In genomic region chr6:107638493-107638892, GRCh38 we compare ENCODE assay signal across 19 cellular contexts.
DNase-seq lines count a peak whose midpoint lies in the region; ATAC-seq, FAIRE-seq and TF ChIP-seq lines count a peak whose summit lies in the region.
"Had no signal": no experiment of that assay in that cellular context is flagged by ENCODE, and none has a peak within 500 bp of the region (broad histone marks: within the 10 kb centered on the region; RNA-seq: fewer than 3 reads in every experiment).

No MANE protein-coding gene starts in this region.

- RAD21 ChIA-PET in GM12878 (lab: Charles Lee; ENCODE audit: unreplicated experiment): interaction anchor here (1.1 kb wide), 1 partner anchor 23 kb away, joined by 3 read pairs; no protein-coding TSS in a partner anchor

- BruUV-seq in GM12878 (replicated peaks; lab: Mats Ljungman, UMichigan): no TSS peak

- peak overlapping the region; percentile 14 for H3K27ac Mint-ChIP-seq in stimulated activated naive B cell treated with anti-CD40 and anti-IgM and Interleukin-4, amounts not matched to agents 10 μg/mL and 1 μg/mL and 100 μg/mL, for 72 hours
- H3K27ac Mint-ChIP-seq: CD4-positive, CD25-positive, alpha-beta regulatory T cell; CD8-positive, alpha-beta T cell; GM23338; H9 had no signal

- WGBS in GM12878 (ENCODE audit: insufficient coverage, insufficient replicate concordance, low lambda C conversion rate, missing lambda C conversion rate): 52% methylated on average over 4 of the region's 4 CpGs

- no peaks in the 10 kb centered on the region for H3K9me3 Mint-ChIP-seq in stimulated activated naive B cell treated with anti-CD40 and anti-IgM and Interleukin-4, amounts not matched to agents 10 μg/mL and 1 μg/mL and 100 μg/mL, for 72 hours
- H3K9me3 Mint-ChIP-seq: CD8-positive, alpha-beta T cell; GM23338; H9 had no signal

- FAIRE-seq in GM12878 (lab: Jason Lieb, UNC): no peak
- no peak for FAIRE-seq in GM12892 (lab: Jason Lieb, UNC)
- FAIRE-seq: G401.6 had no signal

- no peak overlapping the region for H3K4me3 ChIP-seq in GM12878
- H3K4me3 ChIP-seq: BLaER1, GM23338 had no signal

- peaks cover 47 to 82% of the 10 kb centered on the region in 2 donors for H3K4me1 Mint-ChIP-seq in stimulated activated naive B cell treated with anti-CD40 and anti-IgM and Interleukin-4, amounts not matched to agents 10 μg/mL and 1 μg/mL and 100 μg/mL, for 72 hours
- H3K4me1 Mint-ChIP-seq: H9 had no signal

- no peak overlapping the region for H3K9ac ChIP-seq in GM12878 (ENCODE audit: control insufficient read depth, insufficient read depth, low read length)
- H3K9ac ChIP-seq: BLaER1 had no signal

- TF ChIP-seq CTCF in GM12878 (IDR thresholded peaks at IDR 0.05 in 2 of 3, conservative IDR thresholded peaks at IDR 0.05 in 1 of 3; ENCODE audit: control insufficient read depth in 2 of 3, extremely low read depth in 1 of 3, insufficient read depth in 1 of 3, low read depth in 3 of 3, low read length in 3 of 3): no peak

- in situ Hi-C loops in GM12878 (cut with MboI): no loop called here

- peaks cover 3 to 11% of the 10 kb centered on the region in 2 donors for H3K36me3 Mint-ChIP-seq in stimulated activated naive B cell treated with anti-CD40 and anti-IgM and Interleukin-4, amounts not matched to agents 10 μg/mL and 1 μg/mL and 100 μg/mL, for 72 hours
- H3K36me3 Mint-ChIP-seq: CD4-positive, CD25-positive, alpha-beta regulatory T cell; CD8-positive, alpha-beta T cell had no signal

- no peaks in the 10 kb centered on the region for H4K20me1 ChIP-seq in GM12878 (ENCODE audit: control insufficient read depth, insufficient read depth)
- H4K20me1 ChIP-seq: BLaER1 had no signal

- intact Hi-C loops in GM12878 (cut with micrococcal nuclease; ENCODE audit: unreplicated experiment): no loop called here

- CTCF ChIA-PET in GM12878 (lab: Yijun Ruan, JAX): interaction anchor here (1.2 to 1.5 kb wide), 2 partner anchors 17 to 37 kb away, joined by 3 read pairs; no protein-coding TSS in a partner anchor

- no peaks in the 10 kb centered on the region for H3K9me3 ChIP-seq in GM12878 (replicated peaks; ENCODE audit: control insufficient read depth, insufficient read depth, low read length)
- H3K9me3 ChIP-seq: Caco-2 had no signal

- H3K4me3 Mint-ChIP-seq in stimulated activated naive B cell treated with anti-CD40 and anti-IgM and Interleukin-4, amounts not matched to agents 10 μg/mL and 1 μg/mL and 100 μg/mL, for 72 hours: peak overlapping the region; percentile 29 to 53
- H3K4me3 Mint-ChIP-seq: CD4-positive, CD25-positive, alpha-beta regulatory T cell; CD8-positive, alpha-beta T cell; GM23338; H9 had no signal

- no peak for TF ChIP-seq EP300 in GM12878 (IDR thresholded peaks at IDR 0.05; ENCODE audit: borderline replicate concordance in 1 of 2, control insufficient read depth in 1 of 2, low read depth in 2 of 2, low read length in 2 of 2)

- SMC1A ChIA-PET in GM12878 (lab: Charles Lee; ENCODE audit: uncharacterized antibody, unreplicated experiment): interaction anchor here (1.6 kb wide), 1 partner anchor 18 kb away, joined by 4 read pairs; no protein-coding TSS in a partner anchor

- TF ChIP-seq POLR2A in GM12878 (IDR thresholded peaks at IDR 0.05; ENCODE audit: low read depth, low read length) (no peak), GM12892 (IDR thresholded peaks at IDR 0.05; ENCODE audit: low read depth, low read length) (no peak)

- TF ChIP-seq RAD21 in GM12878 (IDR thresholded peaks at IDR 0.05; ENCODE audit: insufficient read depth, low read depth, low read length): no peak

- H3K4me1 ChIP-seq in GM12878 (ENCODE audit: control insufficient read depth, insufficient read depth, low read length): peaks cover 11% of the 10 kb centered on the region
- H3K4me1 ChIP-seq: Caco-2 had no signal

- no peak overlapping the region for H2AFZ ChIP-seq in GM12878 (ENCODE audit: control insufficient read depth, low read depth, low read length)
- H2AFZ ChIP-seq: GM23338 had no signal

- H3K27me3 ChIP-seq in GM12878 (replicated peaks in 1 of 2; ENCODE audit: control insufficient read depth in 2 of 2, insufficient read depth in 2 of 2, low read length in 1 of 2): peaks cover 2 to 7% of the 10 kb centered on the region in 2 experiments
- H3K27me3 ChIP-seq: BLaER1 had no signal

- H3K27ac ChIP-seq in GM12878 (ENCODE audit: control insufficient read depth, insufficient read depth): no peak overlapping the region
- H3K27ac ChIP-seq: BLaER1, C4-2B had no signal

- peaks cover 11 to 13% of the 10 kb centered on the region in 2 donors for H3K27me3 Mint-ChIP-seq in stimulated activated naive B cell treated with anti-CD40 and anti-IgM and Interleukin-4, amounts not matched to agents 10 μg/mL and 1 μg/mL and 100 μg/mL, for 72 hours

- ATAC-seq in GM18511 (IDR thresholded peaks at IDR 0.05; ENCODE audit: unreplicated experiment) (peak; percentile 61), HG03066 (IDR thresholded peaks at IDR 0.05; ENCODE audit: low read depth, unreplicated experiment) (peak; percentile 57), GM12878 (0 out of 3 replicates have a peak, but pooled peaks have one; percentile 30), esophagus mucosa (no peak), GM18498 (IDR thresholded peaks at IDR 0.05; ENCODE audit: unreplicated experiment) (no peak)
- ATAC-seq in stimulated activated naive B cell treated with anti-CD40 and anti-IgM and Interleukin-4, amounts not matched to agents 10 μg/mL and 1 μg/mL and 100 μg/mL, for 72 hours (replicated peaks): peak; percentile 35 to 44
- ATAC-seq: CD8-positive, alpha-beta T cell; GM23338; HCT116 had no signal

- H3K4me2 ChIP-seq in GM12878 (ENCODE audit: control insufficient read depth, insufficient read depth): peak overlapping the region; percentile 15; the same call in 1 of the 2 replicates
- H3K4me2 ChIP-seq: BLaER1, GM23338 had no signal

- H3K36me3 ChIP-seq in GM12878 (ENCODE audit: control insufficient read depth in 2 of 2, insufficient read depth in 2 of 2, low read length in 1 of 2): no peaks in the 10 kb centered on the region
- H3K36me3 ChIP-seq: BLaER1 had no signal

- DNase-seq in GM12878 (ENCODE audit: low read depth, low spot score) (no peak), GM12892 (ENCODE audit: insufficient read length) (no peak), cerebellar cortex (ENCODE audit: low spot score) (no peak)
- no peak for DNase-seq in stimulated activated naive B cell treated with anti-CD40 and anti-IgM and Interleukin-4, amounts not matched to agents 10 μg/mL and 1 μg/mL and 100 μg/mL, for 72 hours
- DNase-seq: Caco-2; CD4-positive, CD25-positive, alpha-beta regulatory T cell; CD8-positive, alpha-beta T cell; DMS153; DND-41; H9 had no signal

- POLR2A ChIA-PET in GM12878 (lab: Charles Lee): interaction anchor here (1.3 kb wide), 1 partner anchor 11 kb away, joined by 4 read pairs; no protein-coding TSS in a partner anchor

- no peaks in the 10 kb centered on the region for H3K79me2 ChIP-seq in GM12878 (ENCODE audit: control insufficient read depth, insufficient read depth, low read length)

TF ChIP-seq in GM12878, 131 proteins besides CTCF, POLR2A, EP300 and RAD21 (continues in another document):
- no peak for TF ChIP-seq SREBF2 (IDR thresholded peaks at IDR 0.05; ENCODE audit: low read length)
- no peak for TF ChIP-seq PKNOX1 (IDR thresholded peaks at IDR 0.05)
- TF ChIP-seq IRF5 (IDR thresholded peaks at IDR 0.05; ENCODE audit: borderline replicate concordance): no peak
- TF ChIP-seq YBX1 (IDR thresholded peaks at IDR 0.05): no peak
- no peak for TF ChIP-seq TCF7 (IDR thresholded peaks at IDR 0.05; ENCODE audit: borderline replicate concordance)
- TF ChIP-seq KLF5 (IDR thresholded peaks at IDR 0.05; ENCODE audit: partially characterized antibody): no peak
- no peak for TF ChIP-seq GATAD2B (conservative IDR thresholded peaks at IDR 0.05; ENCODE audit: low read depth)
- TF ChIP-seq HSF1 (IDR thresholded peaks at IDR 0.05; ENCODE audit: low read depth, low read length): no peak
- no peak for TF ChIP-seq HDAC2 (IDR thresholded peaks at IDR 0.05)
- no peak for TF ChIP-seq SIX5 (IDR thresholded peaks at IDR 0.05; ENCODE audit: low read depth, low read length, severe bottlenecking)
- no peak for TF ChIP-seq SMC3 (IDR thresholded peaks at IDR 0.05; ENCODE audit: borderline replicate concordance, low read length)
- TF ChIP-seq EED (IDR thresholded peaks at IDR 0.05; ENCODE audit: low read depth): no peak
- no peak for TF ChIP-seq MEF2A (IDR thresholded peaks at IDR 0.05; ENCODE audit: insufficient read depth, low read depth, low read length)

Comparison
In these comparisons a context has a peak if more than half of its experiments do, and no peak if none do; other contexts are left out.
1. ATAC-seq: peak in GM18511 (single experiment), HG03066 (single experiment), GM12878 (single experiment) and stimulated activated naive B cell treated with anti-CD40 and anti-IgM and Interleukin-4, amounts not matched to agents 10 μg/mL and 1 μg/mL and 100 μg/mL, for 72 hours (2 of 2); none in esophagus mucosa (single experiment) and GM18498 (single experiment).